ENCODE assay signal across 14 cellular contexts in the genomic region with DNA sequence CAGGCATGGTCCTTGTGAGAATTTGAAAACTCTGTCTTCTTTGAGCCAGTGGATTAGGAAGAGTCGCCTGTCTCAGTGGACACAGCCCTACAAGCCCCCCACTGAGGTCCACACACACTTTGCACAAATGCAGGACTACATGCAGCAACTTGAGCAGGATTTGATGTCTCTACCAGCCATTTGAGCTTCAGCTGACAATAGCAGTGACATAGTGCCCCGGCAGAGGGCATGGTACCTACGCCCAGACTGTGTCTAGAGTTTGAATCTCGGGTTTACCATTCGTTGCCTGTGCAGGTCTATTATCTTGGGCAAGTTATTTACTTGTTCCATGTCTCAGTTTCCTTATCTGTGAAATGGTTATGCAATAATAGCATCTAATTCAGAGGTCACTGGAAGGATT.
A peak's percentile ranks its signal among the peaks of the same experiment; 100 is the strongest.
DNase-seq lines count a peak whose midpoint lies in the region; ATAC-seq and TF ChIP-seq lines count a peak whose summit lies in the region.
"Had no signal": no experiment of that assay in that cellular context is flagged by ENCODE, and none has a peak within 500 bp of the region (broad histone marks: within the 10 kb centered on the region; RNA-seq: fewer than 3 reads in every experiment).

No MANE protein-coding gene starts in this region.

- no peaks in the 10 kb centered on the region for H3K36me3 Mint-ChIP-seq in WTC11

- DNase-seq in H4 (ENCODE audit: low spot score): peak; percentile 34
- DNase-seq in LoVo (ENCODE audit: low spot score): peak; percentile 7
- no peak for DNase-seq in WTC11 (ENCODE audit: low spot score)
- DNase-seq in AG08395 (ENCODE audit: low spot score): no peak
- DNase-seq in adrenal gland: no peak
- DNase-seq in NCI-H446 (lab: John Stamatoyannopoulos, UW): no peak
- DNase-seq in stimulated activated naive CD4-positive, alpha-beta T cell (lab: John Stamatoyannopoulos, UW): no peak
- DNase-seq: activated CD4-positive, alpha-beta T cell treated with anti-CD3 and anti-CD28 coated beads, Interleukin-2, amount 50 U/mL, for 1 hour; small intestine; thyroid gland had no signal

- ATAC-seq in GM18520 (IDR thresholded peaks at IDR 0.05; ENCODE audit: unreplicated experiment) (peak; percentile 31), WTC11 (peak; percentile 22; the same call in 1 of the 2 replicates)

- no peak overlapping the region for H3K27ac Mint-ChIP-seq in WTC11

- CTCF ChIA-PET in WTC11 (lab: Charles Lee): no interaction called here

- no peak overlapping the region for H3K4me3 ChIP-seq in adrenal gland
- H3K4me3 ChIP-seq: cardiac muscle cell, lower lobe of right lung, thyroid gland had no signal

- H3K27me3 ChIP-seq in adrenal gland: no peaks in the 10 kb centered on the region
- H3K27me3 ChIP-seq: cardiac muscle cell, neutrophil, thyroid gland had no signal

- no peak for TF ChIP-seq CTCF in WTC11 (IDR thresholded peaks at IDR 0.05)
- no peak for TF ChIP-seq CTCF in adrenal gland (IDR thresholded peaks at IDR 0.05)

- no peaks in the 10 kb centered on the region for H3K9me3 Mint-ChIP-seq in WTC11

- POLR2A ChIA-PET in WTC11 (lab: Charles Lee): no interaction called here

- intact Hi-C loops in adrenal gland (cut with DNase I): no loop called here

- 65 to 87% (median 71%) methylated on average over 4 to 5 of the region's 5 CpGs for WGBS in adrenal gland, 4 donors

- peaks cover 6% of the 10 kb centered on the region for H3K4me1 Mint-ChIP-seq in WTC11

- H3K4me3 Mint-ChIP-seq in WTC11: no peak overlapping the region

- no peaks in the 10 kb centered on the region for H3K36me3 ChIP-seq in adrenal gland (replicated peaks in 1 of 2)
- H3K36me3 ChIP-seq: cardiac muscle cell, lower lobe of right lung, neutrophil, thyroid gland had no signal

- no peaks in the 10 kb centered on the region for H3K9me3 ChIP-seq in adrenal gland (replicated peaks in 1 of 3)
- H3K9me3 ChIP-seq: lower lobe of right lung, neutrophil, thyroid gland had no signal

- H3K27me3 Mint-ChIP-seq in WTC11 (ENCODE audit: low read depth): no peaks in the 10 kb centered on the region

- no peaks in the 10 kb centered on the region for H3K4me1 ChIP-seq in adrenal gland (replicated peaks in 1 of 2)
- H3K4me1 ChIP-seq: lower lobe of right lung, thyroid gland had no signal

- H3K27ac ChIP-seq in adrenal gland: no peak overlapping the region
- H3K27ac ChIP-seq: cardiac muscle cell, lower lobe of right lung, neutrophil, thyroid gland had no signal

- no peak for TF ChIP-seq POLR2A in adrenal gland (IDR thresholded peaks at IDR 0.05)

TF ChIP-seq in WTC11, 78 proteins besides CTCF, POLR2A, EP300 and RAD21:
- TF ChIP-seq KAT7 (CRISPR knock-in tag; IDR thresholded peaks at IDR 0.05; ENCODE audit: borderline replicate concordance): no peak
- no peak for TF ChIP-seq FOXK1 (CRISPR knock-in tag; IDR thresholded peaks at IDR 0.05)
- TF ChIP-seq, protein P1, sequence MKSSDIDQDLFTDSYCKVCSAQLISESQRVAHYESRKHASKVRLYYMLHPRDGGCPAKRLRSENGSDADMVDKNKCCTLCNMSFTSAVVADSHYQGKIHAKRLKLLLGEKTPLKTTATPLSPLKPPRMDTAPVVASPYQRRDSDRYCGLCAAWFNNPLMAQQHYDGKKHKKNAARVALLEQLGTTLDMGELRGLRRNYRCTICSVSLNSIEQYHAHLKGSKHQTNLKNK (CRISPR knock-in tag; IDR thresholded peaks at IDR 0.05): no peak
- TF ChIP-seq TEAD4 (CRISPR knock-in tag; IDR thresholded peaks at IDR 0.05): no peak
- TF ChIP-seq, protein P2, sequence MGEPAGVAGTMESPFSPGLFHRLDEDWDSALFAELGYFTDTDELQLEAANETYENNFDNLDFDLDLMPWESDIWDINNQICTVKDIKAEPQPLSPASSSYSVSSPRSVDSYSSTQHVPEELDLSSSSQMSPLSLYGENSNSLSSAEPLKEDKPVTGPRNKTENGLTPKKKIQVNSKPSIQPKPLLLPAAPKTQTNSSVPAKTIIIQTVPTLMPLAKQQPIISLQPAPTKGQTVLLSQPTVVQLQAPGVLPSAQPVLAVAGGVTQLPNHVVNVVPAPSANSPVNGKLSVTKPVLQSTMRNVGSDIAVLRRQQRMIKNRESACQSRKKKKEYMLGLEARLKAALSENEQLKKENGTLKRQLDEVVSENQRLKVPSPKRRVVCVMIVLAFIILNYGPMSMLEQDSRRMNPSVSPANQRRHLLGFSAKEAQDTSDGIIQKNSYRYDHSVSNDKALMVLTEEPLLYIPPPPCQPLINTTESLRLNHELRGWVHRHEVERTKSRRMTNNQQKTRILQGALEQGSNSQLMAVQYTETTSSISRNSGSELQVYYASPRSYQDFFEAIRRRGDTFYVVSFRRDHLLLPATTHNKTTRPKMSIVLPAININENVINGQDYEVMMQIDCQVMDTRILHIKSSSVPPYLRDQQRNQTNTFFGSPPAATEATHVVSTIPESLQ (CRISPR knock-in tag; IDR thresholded peaks at IDR 0.05): no peak
- TF ChIP-seq CREB1 (CRISPR knock-in tag; IDR thresholded peaks at IDR 0.05): no peak
- TF ChIP-seq, protein P3, sequence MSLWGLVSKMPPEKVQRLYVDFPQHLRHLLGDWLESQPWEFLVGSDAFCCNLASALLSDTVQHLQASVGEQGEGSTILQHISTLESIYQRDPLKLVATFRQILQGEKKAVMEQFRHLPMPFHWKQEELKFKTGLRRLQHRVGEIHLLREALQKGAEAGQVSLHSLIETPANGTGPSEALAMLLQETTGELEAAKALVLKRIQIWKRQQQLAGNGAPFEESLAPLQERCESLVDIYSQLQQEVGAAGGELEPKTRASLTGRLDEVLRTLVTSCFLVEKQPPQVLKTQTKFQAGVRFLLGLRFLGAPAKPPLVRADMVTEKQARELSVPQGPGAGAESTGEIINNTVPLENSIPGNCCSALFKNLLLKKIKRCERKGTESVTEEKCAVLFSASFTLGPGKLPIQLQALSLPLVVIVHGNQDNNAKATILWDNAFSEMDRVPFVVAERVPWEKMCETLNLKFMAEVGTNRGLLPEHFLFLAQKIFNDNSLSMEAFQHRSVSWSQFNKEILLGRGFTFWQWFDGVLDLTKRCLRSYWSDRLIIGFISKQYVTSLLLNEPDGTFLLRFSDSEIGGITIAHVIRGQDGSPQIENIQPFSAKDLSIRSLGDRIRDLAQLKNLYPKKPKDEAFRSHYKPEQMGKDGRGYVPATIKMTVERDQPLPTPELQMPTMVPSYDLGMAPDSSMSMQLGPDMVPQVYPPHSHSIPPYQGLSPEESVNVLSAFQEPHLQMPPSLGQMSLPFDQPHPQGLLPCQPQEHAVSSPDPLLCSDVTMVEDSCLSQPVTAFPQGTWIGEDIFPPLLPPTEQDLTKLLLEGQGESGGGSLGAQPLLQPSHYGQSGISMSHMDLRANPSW (CRISPR knock-in tag; conservative IDR thresholded peaks at IDR 0.05; ENCODE audit: low read depth): no peak
- TF ChIP-seq SP1 (CRISPR knock-in tag; conservative IDR thresholded peaks at IDR 0.05): no peak
- TF ChIP-seq, protein P4, sequence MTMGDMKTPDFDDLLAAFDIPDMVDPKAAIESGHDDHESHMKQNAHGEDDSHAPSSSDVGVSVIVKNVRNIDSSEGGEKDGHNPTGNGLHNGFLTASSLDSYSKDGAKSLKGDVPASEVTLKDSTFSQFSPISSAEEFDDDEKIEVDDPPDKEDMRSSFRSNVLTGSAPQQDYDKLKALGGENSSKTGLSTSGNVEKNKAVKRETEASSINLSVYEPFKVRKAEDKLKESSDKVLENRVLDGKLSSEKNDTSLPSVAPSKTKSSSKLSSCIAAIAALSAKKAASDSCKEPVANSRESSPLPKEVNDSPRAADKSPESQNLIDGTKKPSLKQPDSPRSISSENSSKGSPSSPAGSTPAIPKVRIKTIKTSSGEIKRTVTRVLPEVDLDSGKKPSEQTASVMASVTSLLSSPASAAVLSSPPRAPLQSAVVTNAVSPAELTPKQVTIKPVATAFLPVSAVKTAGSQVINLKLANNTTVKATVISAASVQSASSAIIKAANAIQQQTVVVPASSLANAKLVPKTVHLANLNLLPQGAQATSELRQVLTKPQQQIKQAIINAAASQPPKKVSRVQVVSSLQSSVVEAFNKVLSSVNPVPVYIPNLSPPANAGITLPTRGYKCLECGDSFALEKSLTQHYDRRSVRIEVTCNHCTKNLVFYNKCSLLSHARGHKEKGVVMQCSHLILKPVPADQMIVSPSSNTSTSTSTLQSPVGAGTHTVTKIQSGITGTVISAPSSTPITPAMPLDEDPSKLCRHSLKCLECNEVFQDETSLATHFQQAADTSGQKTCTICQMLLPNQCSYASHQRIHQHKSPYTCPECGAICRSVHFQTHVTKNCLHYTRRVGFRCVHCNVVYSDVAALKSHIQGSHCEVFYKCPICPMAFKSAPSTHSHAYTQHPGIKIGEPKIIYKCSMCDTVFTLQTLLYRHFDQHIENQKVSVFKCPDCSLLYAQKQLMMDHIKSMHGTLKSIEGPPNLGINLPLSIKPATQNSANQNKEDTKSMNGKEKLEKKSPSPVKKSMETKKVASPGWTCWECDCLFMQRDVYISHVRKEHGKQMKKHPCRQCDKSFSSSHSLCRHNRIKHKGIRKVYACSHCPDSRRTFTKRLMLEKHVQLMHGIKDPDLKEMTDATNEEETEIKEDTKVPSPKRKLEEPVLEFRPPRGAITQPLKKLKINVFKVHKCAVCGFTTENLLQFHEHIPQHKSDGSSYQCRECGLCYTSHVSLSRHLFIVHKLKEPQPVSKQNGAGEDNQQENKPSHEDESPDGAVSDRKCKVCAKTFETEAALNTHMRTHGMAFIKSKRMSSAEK (CRISPR knock-in tag; IDR thresholded peaks at IDR 0.05; ENCODE audit: borderline replicate concordance): no peak
- no peak for TF ChIP-seq CREM (CRISPR knock-in tag; IDR thresholded peaks at IDR 0.05)
- TF ChIP-seq GTF2I (CRISPR knock-in tag; conservative IDR thresholded peaks at IDR 0.05): no peak
- TF ChIP-seq NR1H2 (CRISPR knock-in tag; IDR thresholded peaks at IDR 0.05): no peak

Comparison
In these comparisons a context has a peak if more than half of its experiments do, and no peak if none do; other contexts are left out.
1. DNase-seq: peak in H4 (single experiment) and LoVo (single experiment); none in WTC11 (single experiment), AG08395 (single experiment), adrenal gland (0 of 7), NCI-H446 (0 of 2) and stimulated activated naive CD4-positive, alpha-beta T cell (0 of 6).